In genomic region chr6:30626484-30627366, GRCh38 we compare ENCODE assay signal across 8 cellular contexts. TPM values are rescaled to one million over a fixed set of nuclear protein-coding genes. Genes with fewer than 3 reads are reported as not detected.
DNase-seq lines count a peak whose midpoint lies in the region; ATAC-seq and TF ChIP-seq lines count a peak whose summit lies in the region.

Gene ATAT1, plus strand, starts transcription at chr6:30626874.

- H3K36me3 ChIP-seq in esophagus (ENCODE audit: control insufficient read depth in 2 of 2, insufficient read depth in 2 of 2, low read length in 1 of 2) (peaks cover 8 to 35% of the 10 kb centered on the region in 2 donors), muscle layer of colon (ENCODE audit: insufficient read depth, low read length) (peaks cover 42% of the 10 kb centered on the region)

- peak within 1 kb of the TSS; percentile 92 to 98 (median 95) for H3K27ac Mint-ChIP-seq in CD14-positive monocyte
- H3K27ac Mint-ChIP-seq in activated T-cell treated with anti-CD3 and anti-CD28 coated beads, Interleukin-2, amount 50 U/mL, for 24 hours = peak within 1 kb of the TSS; percentile 94

- peak within 1 kb of the TSS; percentile 93 to 98 for H3K27ac ChIP-seq in esophagus (ENCODE audit: low read depth in 2 of 2, low read length in 1 of 2)
- peak within 1 kb of the TSS; percentile 85 for H3K27ac ChIP-seq in muscle layer of colon (ENCODE audit: low read depth, low read length)

- DNase-seq in CD14-positive monocyte (ENCODE audit: low spot score) (peak; percentile 84), HUDEP-2 (lab: John Stamatoyannopoulos, UW; ENCODE audit: unreplicated experiment in 76 of 76) (peak in 72 of 76 experiments; percentile 38 to 90 (median 76)), OCI-M1 (lab: John Stamatoyannopoulos, UW) (peak; percentile 91)
- peak; percentile 92 for DNase-seq in activated T-cell treated with anti-CD3 and anti-CD28 coated beads, Interleukin-2, amount 50 U/mL, for 24 hours
- DNase-seq in stimulated activated CD8-positive, alpha-beta memory T cell treated with anti-CD3 and anti-CD28 coated beads, Interleukin-7, amount 100 ng/mL, for 1 hour (ENCODE audit: low read depth in 2 of 2) = peak; percentile 81 to 85

- no peaks in the 10 kb centered on the region for H3K27me3 ChIP-seq in esophagus (ENCODE audit: control insufficient read depth in 1 of 2, insufficient read depth in 2 of 2, low read length in 2 of 2)
- no peaks in the 10 kb centered on the region for H3K27me3 ChIP-seq in muscle layer of colon (ENCODE audit: control insufficient read depth in 1 of 2, insufficient read depth in 2 of 2, low read length in 2 of 2)

- peaks cover 0 to 3% of the 10 kb centered on the region in 2 donors for H3K4me1 ChIP-seq in esophagus (ENCODE audit: control insufficient read depth in 2 of 2, insufficient read depth in 2 of 2, low read length in 1 of 2)
- peaks cover 11% of the 10 kb centered on the region for H3K4me1 ChIP-seq in muscle layer of colon (ENCODE audit: insufficient read depth, low read length)

- WGBS in esophagus, 2 donors = 2 to 3% methylated on average over 34 to 36 of the region's 36 CpGs

- H3K27me3 Mint-ChIP-seq in CD14-positive monocyte (ENCODE audit: low read depth in 3 of 3) = peaks cover 0 to 3% (median 0%) of the 10 kb centered on the region in 3 donors
- no peaks in the 10 kb centered on the region for H3K27me3 Mint-ChIP-seq in activated T-cell treated with anti-CD3 and anti-CD28 coated beads, Interleukin-2, amount 50 U/mL, for 24 hours

- TF ChIP-seq CTCF in CD14-positive monocyte (IDR thresholded peaks at IDR 0.05) = peak; percentile 33

- H3K9me3 Mint-ChIP-seq in CD14-positive monocyte = no peaks in the 10 kb centered on the region
- H3K9me3 Mint-ChIP-seq in activated T-cell treated with anti-CD3 and anti-CD28 coated beads, Interleukin-2, amount 50 U/mL, for 24 hours = no peaks in the 10 kb centered on the region

- intact Hi-C loops in CD14-positive monocyte (cut with micrococcal nuclease) = no loop called here

- peak within 1 kb of the TSS; percentile 68 to 70 for H3K4me3 ChIP-seq in esophagus (ENCODE audit: low read depth in 1 of 2, low read length in 2 of 2)
- H3K4me3 ChIP-seq in muscle layer of colon (ENCODE audit: low read depth in 1 of 2, low read length in 2 of 2) = peak within 1 kb of the TSS; percentile 52 to 92

- H3K9me3 ChIP-seq in esophagus (ENCODE audit: control insufficient read depth in 2 of 2, insufficient read depth in 1 of 2, low read depth in 1 of 2, low read length in 1 of 2) = no peaks in the 10 kb centered on the region
- no peaks in the 10 kb centered on the region for H3K9me3 ChIP-seq in muscle layer of colon (ENCODE audit: low read length)

- peak within 1 kb of the TSS; percentile 86 to 92 for H3K4me3 Mint-ChIP-seq in CD14-positive monocyte
- peak within 1 kb of the TSS; percentile 87 for H3K4me3 Mint-ChIP-seq in activated T-cell treated with anti-CD3 and anti-CD28 coated beads, Interleukin-2, amount 50 U/mL, for 24 hours

- peak within 1 kb of the TSS; percentile 97 for H3K9ac ChIP-seq in muscle layer of colon (ENCODE audit: low read length)

- peaks cover 40 to 57% of the 10 kb centered on the region in 2 donors for H3K36me3 Mint-ChIP-seq in CD14-positive monocyte
- peaks cover 86% of the 10 kb centered on the region for H3K36me3 Mint-ChIP-seq in activated T-cell treated with anti-CD3 and anti-CD28 coated beads, Interleukin-2, amount 50 U/mL, for 24 hours (ENCODE audit: low read depth)

- ATAC-seq in GM19463 (IDR thresholded peaks at IDR 0.05; ENCODE audit: unreplicated experiment) = peak; percentile 90

- H3K4me1 Mint-ChIP-seq in CD14-positive monocyte = peaks cover 20% of the 10 kb centered on the region
- peaks cover 29% of the 10 kb centered on the region for H3K4me1 Mint-ChIP-seq in activated T-cell treated with anti-CD3 and anti-CD28 coated beads, Interleukin-2, amount 50 U/mL, for 24 hours (ENCODE audit: low read depth)

RNA-seq across cellular contexts. Expression of gene ATAT1, which starts in this region (rescaled TPM):
- polyA plus RNA-seq in CD14-positive monocyte (under 1 TPM; 0.51 to 0.68 TPM), esophagus (1 to 10 TPM; 5.0 to 6.8 TPM)

Comparison
In these comparisons a context has a peak if more than half of its experiments do, and no peak if none do; other contexts are left out.
1. Peak in every context shown above with its lines: DNase-seq, ATAC-seq, H3K4me3 ChIP-seq and H3K27ac ChIP-seq.
2. Peak in DNase-seq in CD14-positive monocyte; RNA of the gene not detected or under 1 TPM.